Comparison of ENCODE assay signal across 1 cellular context in the genomic region with DNA sequence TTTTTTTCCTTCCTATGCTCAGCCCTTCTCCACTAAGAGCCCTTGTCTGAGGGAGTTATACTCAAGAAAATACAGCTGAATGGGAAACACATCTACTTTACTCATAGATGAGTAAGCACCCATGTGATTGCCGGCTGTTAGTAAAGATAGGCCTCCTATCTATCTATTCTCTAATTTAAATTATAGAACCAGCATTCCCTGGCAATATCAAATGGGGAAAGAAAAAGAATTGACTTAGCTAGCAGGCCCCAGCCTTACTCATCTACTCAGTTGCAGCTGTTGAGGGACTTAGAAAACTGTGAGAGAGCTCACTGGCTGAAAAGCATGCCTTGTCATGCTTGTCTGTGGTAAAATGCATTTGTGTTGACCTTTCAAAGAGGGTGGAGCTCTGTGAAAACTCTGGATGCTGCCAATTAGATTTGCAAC.
TF ChIP-seq lines count a peak whose summit lies in the region.

No MANE protein-coding gene starts in this region.

TF ChIP-seq in K562, 482 proteins besides CTCF, POLR2A, EP300 and RAD21 (continued from another document and continues in another):
- no peak for TF ChIP-seq TCF15 (CRISPR knock-in tag; IDR thresholded peaks at IDR 0.05)
- TF ChIP-seq NR2C2 (CRISPR knock-in tag; IDR thresholded peaks at IDR 0.05), result no peak
- peak; percentile 75 for TF ChIP-seq NR2C2 (tag; IDR thresholded peaks at IDR 0.05)
- no peak for TF ChIP-seq MYC (IDR thresholded peaks at IDR 0.05; ENCODE audit: low read depth, low read length)
- TF ChIP-seq MYC (CRISPR knock-in tag; IDR thresholded peaks at IDR 0.05; ENCODE audit: borderline replicate concordance, low read depth), result no peak
- no peak for TF ChIP-seq MED1 (CRISPR knock-in tag; IDR thresholded peaks at IDR 0.05; ENCODE audit: borderline replicate concordance)
- peak; percentile 54; the same call in 1 of the 2 replicates for TF ChIP-seq GATA2 (CRISPR knock-in tag; IDR thresholded peaks at IDR 0.05)
- no peak for TF ChIP-seq MCM7 (IDR thresholded peaks at IDR 0.05)
- TF ChIP-seq ZNF311 (CRISPR knock-in tag; IDR thresholded peaks at IDR 0.05), result no peak
- TF ChIP-seq ZEB2 (IDR thresholded peaks at IDR 0.05), result no peak
- TF ChIP-seq, protein P1, sequence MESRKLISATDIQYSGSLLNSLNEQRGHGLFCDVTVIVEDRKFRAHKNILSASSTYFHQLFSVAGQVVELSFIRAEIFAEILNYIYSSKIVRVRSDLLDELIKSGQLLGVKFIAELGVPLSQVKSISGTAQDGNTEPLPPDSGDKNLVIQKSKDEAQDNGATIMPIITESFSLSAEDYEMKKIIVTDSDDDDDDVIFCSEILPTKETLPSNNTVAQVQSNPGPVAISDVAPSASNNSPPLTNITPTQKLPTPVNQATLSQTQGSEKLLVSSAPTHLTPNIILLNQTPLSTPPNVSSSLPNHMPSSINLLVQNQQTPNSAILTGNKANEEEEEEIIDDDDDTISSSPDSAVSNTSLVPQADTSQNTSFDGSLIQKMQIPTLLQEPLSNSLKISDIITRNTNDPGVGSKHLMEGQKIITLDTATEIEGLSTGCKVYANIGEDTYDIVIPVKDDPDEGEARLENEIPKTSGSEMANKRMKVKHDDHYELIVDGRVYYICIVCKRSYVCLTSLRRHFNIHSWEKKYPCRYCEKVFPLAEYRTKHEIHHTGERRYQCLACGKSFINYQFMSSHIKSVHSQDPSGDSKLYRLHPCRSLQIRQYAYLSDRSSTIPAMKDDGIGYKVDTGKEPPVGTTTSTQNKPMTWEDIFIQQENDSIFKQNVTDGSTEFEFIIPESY (CRISPR knock-in tag; IDR thresholded peaks at IDR 0.05), result no peak
- TF ChIP-seq, protein P2, sequence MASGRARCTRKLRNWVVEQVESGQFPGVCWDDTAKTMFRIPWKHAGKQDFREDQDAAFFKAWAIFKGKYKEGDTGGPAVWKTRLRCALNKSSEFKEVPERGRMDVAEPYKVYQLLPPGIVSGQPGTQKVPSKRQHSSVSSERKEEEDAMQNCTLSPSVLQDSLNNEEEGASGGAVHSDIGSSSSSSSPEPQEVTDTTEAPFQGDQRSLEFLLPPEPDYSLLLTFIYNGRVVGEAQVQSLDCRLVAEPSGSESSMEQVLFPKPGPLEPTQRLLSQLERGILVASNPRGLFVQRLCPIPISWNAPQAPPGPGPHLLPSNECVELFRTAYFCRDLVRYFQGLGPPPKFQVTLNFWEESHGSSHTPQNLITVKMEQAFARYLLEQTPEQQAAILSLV (tag; IDR thresholded peaks at IDR 0.05), result no peak
- TF ChIP-seq, protein P3, sequence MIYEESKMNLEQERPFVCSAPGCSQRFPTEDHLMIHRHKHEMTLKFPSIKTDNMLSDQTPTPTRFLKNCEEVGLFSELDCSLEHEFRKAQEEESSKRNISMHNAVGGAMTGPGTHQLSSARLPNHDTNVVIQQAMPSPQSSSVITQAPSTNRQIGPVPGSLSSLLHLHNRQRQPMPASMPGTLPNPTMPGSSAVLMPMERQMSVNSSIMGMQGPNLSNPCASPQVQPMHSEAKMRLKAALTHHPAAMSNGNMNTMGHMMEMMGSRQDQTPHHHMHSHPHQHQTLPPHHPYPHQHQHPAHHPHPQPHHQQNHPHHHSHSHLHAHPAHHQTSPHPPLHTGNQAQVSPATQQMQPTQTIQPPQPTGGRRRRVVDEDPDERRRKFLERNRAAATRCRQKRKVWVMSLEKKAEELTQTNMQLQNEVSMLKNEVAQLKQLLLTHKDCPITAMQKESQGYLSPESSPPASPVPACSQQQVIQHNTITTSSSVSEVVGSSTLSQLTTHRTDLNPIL (CRISPR knock-in tag; IDR thresholded peaks at IDR 0.05), result no peak
- TF ChIP-seq CBFB (CRISPR knock-in tag; IDR thresholded peaks at IDR 0.05), result no peak
- no peak for TF ChIP-seq ZNF668 (CRISPR knock-in tag; IDR thresholded peaks at IDR 0.05)
- TF ChIP-seq HSF4 (CRISPR knock-in tag; IDR thresholded peaks at IDR 0.05; ENCODE audit: borderline replicate concordance), result no peak
- no peak for TF ChIP-seq FOXA1 (IDR thresholded peaks at IDR 0.05; ENCODE audit: borderline replicate concordance)
- TF ChIP-seq, protein P4, sequence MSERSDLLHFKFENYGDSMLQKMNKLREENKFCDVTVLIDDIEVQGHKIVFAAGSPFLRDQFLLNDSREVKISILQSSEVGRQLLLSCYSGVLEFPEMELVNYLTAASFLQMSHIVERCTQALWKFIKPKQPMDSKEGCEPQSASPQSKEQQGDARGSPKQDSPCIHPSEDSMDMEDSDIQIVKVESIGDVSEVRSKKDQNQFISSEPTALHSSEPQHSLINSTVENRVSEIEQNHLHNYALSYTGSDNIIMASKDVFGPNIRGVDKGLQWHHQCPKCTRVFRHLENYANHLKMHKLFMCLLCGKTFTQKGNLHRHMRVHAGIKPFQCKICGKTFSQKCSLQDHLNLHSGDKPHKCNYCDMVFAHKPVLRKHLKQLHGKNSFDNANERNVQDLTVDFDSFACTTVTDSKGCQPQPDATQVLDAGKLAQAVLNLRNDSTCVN (CRISPR knock-in tag; IDR thresholded peaks at IDR 0.05), result no peak
- no peak for TF ChIP-seq PHB (CRISPR knock-in tag; IDR thresholded peaks at IDR 0.05)
- TF ChIP-seq BRD4 (IDR thresholded peaks at IDR 0.05), result no peak
- no peak for TF ChIP-seq POLR2H (tag; IDR thresholded peaks at IDR 0.05; ENCODE audit: low read depth)
- TF ChIP-seq DNMT1 (IDR thresholded peaks at IDR 0.05), result no peak
- no peak for TF ChIP-seq ZBTB8A (IDR thresholded peaks at IDR 0.05; ENCODE audit: partially characterized antibody)
- no peak for TF ChIP-seq SRSF7 (optimal IDR thresholded peaks at IDR 0.05; ENCODE audit: low read depth, low read length)
- TF ChIP-seq, protein P5, sequence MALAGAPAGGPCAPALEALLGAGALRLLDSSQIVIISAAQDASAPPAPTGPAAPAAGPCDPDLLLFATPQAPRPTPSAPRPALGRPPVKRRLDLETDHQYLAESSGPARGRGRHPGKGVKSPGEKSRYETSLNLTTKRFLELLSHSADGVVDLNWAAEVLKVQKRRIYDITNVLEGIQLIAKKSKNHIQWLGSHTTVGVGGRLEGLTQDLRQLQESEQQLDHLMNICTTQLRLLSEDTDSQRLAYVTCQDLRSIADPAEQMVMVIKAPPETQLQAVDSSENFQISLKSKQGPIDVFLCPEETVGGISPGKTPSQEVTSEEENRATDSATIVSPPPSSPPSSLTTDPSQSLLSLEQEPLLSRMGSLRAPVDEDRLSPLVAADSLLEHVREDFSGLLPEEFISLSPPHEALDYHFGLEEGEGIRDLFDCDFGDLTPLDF (CRISPR knock-in tag; IDR thresholded peaks at IDR 0.05), result no peak
- peak; percentile 77 for TF ChIP-seq ZFX (CRISPR knock-in tag; IDR thresholded peaks at IDR 0.05)
- no peak for TF ChIP-seq ZNF212 (CRISPR knock-in tag; IDR thresholded peaks at IDR 0.05)
- no peak for TF ChIP-seq CTCFL (IDR thresholded peaks at IDR 0.05; ENCODE audit: borderline replicate concordance, insufficient read depth, low read depth, low read length, poor library complexity, severe bottlenecking)
- no peak for TF ChIP-seq ZNF518B (CRISPR knock-in tag; IDR thresholded peaks at IDR 0.05)
- TF ChIP-seq, protein P6, sequence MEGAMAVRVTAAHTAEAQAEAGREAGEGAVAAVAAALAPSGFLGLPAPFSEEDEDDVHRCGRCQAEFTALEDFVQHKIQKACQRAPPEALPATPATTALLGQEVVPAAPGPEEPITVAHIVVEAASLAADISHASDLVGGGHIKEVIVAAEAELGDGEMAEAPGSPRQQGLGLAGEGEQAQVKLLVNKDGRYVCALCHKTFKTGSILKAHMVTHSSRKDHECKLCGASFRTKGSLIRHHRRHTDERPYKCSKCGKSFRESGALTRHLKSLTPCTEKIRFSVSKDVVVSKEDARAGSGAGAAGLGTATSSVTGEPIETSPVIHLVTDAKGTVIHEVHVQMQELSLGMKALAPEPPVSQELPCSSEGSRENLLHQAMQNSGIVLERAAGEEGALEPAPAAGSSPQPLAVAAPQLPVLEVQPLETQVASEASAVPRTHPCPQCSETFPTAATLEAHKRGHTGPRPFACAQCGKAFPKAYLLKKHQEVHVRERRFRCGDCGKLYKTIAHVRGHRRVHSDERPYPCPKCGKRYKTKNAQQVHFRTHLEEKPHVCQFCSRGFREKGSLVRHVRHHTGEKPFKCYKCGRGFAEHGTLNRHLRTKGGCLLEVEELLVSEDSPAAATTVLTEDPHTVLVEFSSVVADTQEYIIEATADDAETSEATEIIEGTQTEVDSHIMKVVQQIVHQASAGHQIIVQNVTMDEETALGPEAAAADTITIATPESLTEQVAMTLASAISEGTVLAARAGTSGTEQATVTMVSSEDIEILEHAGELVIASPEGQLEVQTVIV (CRISPR knock-in tag; IDR thresholded peaks at IDR 0.05; ENCODE audit: borderline replicate concordance), result no peak
- TF ChIP-seq, protein P7, sequence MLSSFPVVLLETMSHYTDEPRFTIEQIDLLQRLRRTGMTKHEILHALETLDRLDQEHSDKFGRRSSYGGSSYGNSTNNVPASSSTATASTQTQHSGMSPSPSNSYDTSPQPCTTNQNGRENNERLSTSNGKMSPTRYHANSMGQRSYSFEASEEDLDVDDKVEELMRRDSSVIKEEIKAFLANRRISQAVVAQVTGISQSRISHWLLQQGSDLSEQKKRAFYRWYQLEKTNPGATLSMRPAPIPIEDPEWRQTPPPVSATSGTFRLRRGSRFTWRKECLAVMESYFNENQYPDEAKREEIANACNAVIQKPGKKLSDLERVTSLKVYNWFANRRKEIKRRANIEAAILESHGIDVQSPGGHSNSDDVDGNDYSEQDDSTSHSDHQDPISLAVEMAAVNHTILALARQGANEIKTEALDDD (IDR thresholded peaks at IDR 0.05), result peak; percentile 90
- TF ChIP-seq, protein P8, sequence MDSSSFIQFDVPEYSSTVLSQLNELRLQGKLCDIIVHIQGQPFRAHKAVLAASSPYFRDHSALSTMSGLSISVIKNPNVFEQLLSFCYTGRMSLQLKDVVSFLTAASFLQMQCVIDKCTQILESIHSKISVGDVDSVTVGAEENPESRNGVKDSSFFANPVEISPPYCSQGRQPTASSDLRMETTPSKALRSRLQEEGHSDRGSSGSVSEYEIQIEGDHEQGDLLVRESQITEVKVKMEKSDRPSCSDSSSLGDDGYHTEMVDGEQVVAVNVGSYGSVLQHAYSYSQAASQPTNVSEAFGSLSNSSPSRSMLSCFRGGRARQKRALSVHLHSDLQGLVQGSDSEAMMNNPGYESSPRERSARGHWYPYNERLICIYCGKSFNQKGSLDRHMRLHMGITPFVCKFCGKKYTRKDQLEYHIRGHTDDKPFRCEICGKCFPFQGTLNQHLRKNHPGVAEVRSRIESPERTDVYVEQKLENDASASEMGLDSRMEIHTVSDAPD (CRISPR knock-in tag; IDR thresholded peaks at IDR 0.05), result no peak
- TF ChIP-seq USF2 (CRISPR knock-in tag; IDR thresholded peaks at IDR 0.05), result peak; percentile 44; the same call in 1 of the 2 replicates
- peak; percentile 95 for TF ChIP-seq ARID1B (IDR thresholded peaks at IDR 0.05)
- TF ChIP-seq POLR2G (IDR thresholded peaks at IDR 0.05; ENCODE audit: low read depth, low read length), result no peak
- TF ChIP-seq ZNF785 (CRISPR knock-in tag; IDR thresholded peaks at IDR 0.05), result no peak
- no peak for TF ChIP-seq GABPB1 (CRISPR knock-in tag; IDR thresholded peaks at IDR 0.05)
- TF ChIP-seq NCOA1 (IDR thresholded peaks at IDR 0.05; ENCODE audit: low read depth), result 0 out of 2 replicates have a peak, but pooled peaks have one; percentile 42
